In genomic region chr1:20521960-20522861, GRCh38 we compare ENCODE assay signal across 1 cellular context.
TF ChIP-seq lines count a peak whose summit lies in the region.

No MANE protein-coding gene starts in this region.

TF ChIP-seq in endothelial cell of umbilical vein, 7 proteins besides CTCF, POLR2A, EP300 and RAD21:
- TF ChIP-seq MAX (IDR thresholded peaks at IDR 0.05; ENCODE audit: insufficient read depth, insufficient read length) (no peak), MYC (IDR thresholded peaks at IDR 0.05; ENCODE audit: low read depth, low read length) (no peak)
